10 cellular contexts compared by ENCODE assay signal in genomic region chr19:12703056-12703455, GRCh38. TPM values are rescaled to one million over a fixed set of nuclear protein-coding genes. Genes with fewer than 3 reads are reported as not detected.
A peak's percentile ranks its signal among the peaks of the same experiment; 100 is the strongest.
DNase-seq lines count a peak whose midpoint lies in the region; ATAC-seq, FAIRE-seq and TF ChIP-seq lines count a peak whose summit lies in the region.
"Had no signal": no experiment of that assay in that cellular context is flagged by ENCODE, and none has a peak within 500 bp of the region (broad histone marks: within the 10 kb centered on the region; RNA-seq: fewer than 3 reads in every experiment).

No MANE protein-coding gene starts in this region.

- no peaks in the 10 kb centered on the region for H3K27me3 ChIP-seq in H7 (ENCODE audit: control insufficient read depth, insufficient read depth, low read length)
- H3K27me3 ChIP-seq: dorsolateral prefrontal cortex had no signal

- no peaks in the 10 kb centered on the region for H3K9me3 Mint-ChIP-seq in osteocyte (ENCODE audit: unreplicated experiment)

- peaks cover 38% of the 10 kb centered on the region for H3K36me3 Mint-ChIP-seq in osteocyte (ENCODE audit: unreplicated experiment)

- no peak for FAIRE-seq in RCC 7860 (lab: Jason Lieb, UNC)

- ATAC-seq in GM18502 (IDR thresholded peaks at IDR 0.05; ENCODE audit: poor library complexity, unreplicated experiment) (no peak), GM19328 (IDR thresholded peaks at IDR 0.05; ENCODE audit: unreplicated experiment) (no peak)
- ATAC-seq: right cardiac atrium had no signal

- no peak for TF ChIP-seq CTCF in fibroblast of pulmonary artery (IDR thresholded peaks at IDR 0.05; ENCODE audit: low read length, missing control alignments)
- no peak for TF ChIP-seq CTCF in osteocyte (IDR thresholded peaks at IDR 0.05)

- no peak overlapping the region for H3K27ac Mint-ChIP-seq in osteocyte (ENCODE audit: unreplicated experiment)

- H3K27me3 Mint-ChIP-seq in osteocyte (ENCODE audit: unreplicated experiment): no peaks in the 10 kb centered on the region

- H3K36me3 ChIP-seq in H7 (replicated peaks; ENCODE audit: control insufficient read depth, insufficient read depth, low read length): peaks cover 50% of the 10 kb centered on the region

- no peak overlapping the region for H3K4me3 Mint-ChIP-seq in osteocyte (ENCODE audit: unreplicated experiment)

- H3K4me1 Mint-ChIP-seq in osteocyte (ENCODE audit: unreplicated experiment): no peaks in the 10 kb centered on the region

- H3K4me3 ChIP-seq in H7 (ENCODE audit: insufficient read depth, low read depth, low read length) (no peak overlapping the region), fibroblast of pulmonary artery (replicated peaks; ENCODE audit: low read depth, low read length) (no peak overlapping the region)
- H3K4me3 ChIP-seq: dorsolateral prefrontal cortex had no signal

- DNase-seq in CMK (ENCODE audit: low read depth): peak; percentile 53
- peak; percentile 98 for DNase-seq in H7
- peak; percentile 37 for DNase-seq in RCC 7860 (ENCODE audit: low spot score)
- peak; percentile 56 for DNase-seq in fibroblast of pulmonary artery (ENCODE audit: low read depth)
- no peak for DNase-seq in osteocyte (ENCODE audit: extremely low spot score, unreplicated experiment)
- no peak for DNase-seq in RPMI8226
- DNase-seq: dorsolateral prefrontal cortex had no signal

RNA-seq across cellular contexts. Expression of gene FBXW9, which starts 6.6 kb away (rescaled TPM):
- total RNA-seq in H7 (2014; rRNA removed; shearing (Covaris generic)): 15.3 and 21.2 TPM in 2 replicates
- total RNA-seq in osteocyte: 10.9 and 11.4 TPM in 2 replicates

RNA-seq across cellular contexts. Expression of gene GNG14, which starts 15.3 kb away (rescaled TPM):
- total RNA-seq in H7 (2014; rRNA removed; shearing (Covaris generic)): not detected in 2 replicates
- total RNA-seq in osteocyte: not detected in 2 replicates
- total RNA-seq: dorsolateral prefrontal cortex, right cardiac atrium had no signal

RNA-seq across cellular contexts. Expression of gene TNPO2, which starts 20.7 kb away (rescaled TPM):
- 34.1 and 48.9 TPM in 2 replicates for total RNA-seq in H7 (2014; rRNA removed; shearing (Covaris generic))
- 79.0 and 93.3 TPM in 2 replicates for total RNA-seq in osteocyte

RNA-seq across cellular contexts. Expression of gene DHPS, which starts 21.4 kb away (rescaled TPM):
- 83.1 and 86.4 TPM in 2 replicates for total RNA-seq in H7 (2014; rRNA removed; shearing (Covaris generic))
- 64.3 and 68.4 TPM in 2 replicates for total RNA-seq in osteocyte

RNA-seq across cellular contexts. Expression of gene TRIR, which starts 31.4 kb away (rescaled TPM):
- 186 and 218 TPM in 2 replicates for total RNA-seq in H7 (2014; rRNA removed; shearing (Covaris generic))
- 151 and 160 TPM in 2 replicates for total RNA-seq in osteocyte

Comparison
In these comparisons a context has a peak if more than half of its experiments do, and no peak if none do; other contexts are left out.
1. DNase-seq: peak in CMK (single experiment), H7 (single experiment), RCC 7860 (single experiment) and fibroblast of pulmonary artery (single experiment); none in osteocyte (single experiment) and RPMI8226 (single experiment).